14 cellular contexts compared by ENCODE assay signal in genomic region chr2:112301973-112302372, GRCh38. TPM values are rescaled to one million over a fixed set of nuclear protein-coding genes. Genes with fewer than 3 reads are reported as not detected.
A peak's percentile ranks its signal among the peaks of the same experiment; 100 is the strongest.
DNase-seq lines count a peak whose midpoint lies in the region; ATAC-seq and TF ChIP-seq lines count a peak whose summit lies in the region.
"Had no signal": no experiment of that assay in that cellular context is flagged by ENCODE, and none has a peak within 500 bp of the region (broad histone marks: within the 10 kb centered on the region; RNA-seq: fewer than 3 reads in every experiment).

No MANE protein-coding gene starts in this region.

- intact Hi-C loops in upper lobe of right lung (cut with DNase I) = no loop called here

- H3K4me3 Mint-ChIP-seq in HFFc6 = no peak overlapping the region
- H3K4me3 Mint-ChIP-seq: CD4-positive, alpha-beta memory T cell had no signal

- H3K4me3 ChIP-seq in ACC112 (ENCODE audit: low read depth, low read length) (no peak overlapping the region), brain microvascular endothelial cell (ENCODE audit: low read depth, low read length) (no peak overlapping the region), hepatocyte (no peak overlapping the region), thoracic aorta (no peak overlapping the region), upper lobe of right lung (no peak overlapping the region)
- H3K4me3 ChIP-seq: GM12878, GM23248 had no signal

- no peak for DNase-seq in brain microvascular endothelial cell
- DNase-seq in hepatocyte (ENCODE audit: low spot score) = no peak
- DNase-seq in thoracic aorta (ENCODE audit: low spot score) = no peak
- DNase-seq in upper lobe of right lung = no peak
- DNase-seq in HFFc6 = no peak
- DNase-seq: BE2C; CD4-positive, alpha-beta memory T cell; DMS79; GM23248; H7 had no signal

- H3K9me3 ChIP-seq in hepatocyte (ENCODE audit: low read depth) (no peaks in the 10 kb centered on the region), thoracic aorta (no peaks in the 10 kb centered on the region), upper lobe of right lung (no peaks in the 10 kb centered on the region)
- H3K9me3 ChIP-seq: BE2C had no signal

- H3K36me3 ChIP-seq in ACC112 (ENCODE audit: insufficient read depth, low read length) = peaks cover 15% of the 10 kb centered on the region
- no peaks in the 10 kb centered on the region for H3K36me3 ChIP-seq in brain microvascular endothelial cell (replicated peaks)
- no peaks in the 10 kb centered on the region for H3K36me3 ChIP-seq in hepatocyte (replicated peaks; ENCODE audit: insufficient read depth, low read depth)
- H3K36me3 ChIP-seq in thoracic aorta = no peaks in the 10 kb centered on the region
- peaks cover 6% of the 10 kb centered on the region for H3K36me3 ChIP-seq in upper lobe of right lung
- H3K36me3 ChIP-seq: BE2C had no signal

- H3K27me3 Mint-ChIP-seq in HFFc6 (ENCODE audit: insufficient read depth) = no peaks in the 10 kb centered on the region
- H3K27me3 Mint-ChIP-seq: CD4-positive, alpha-beta memory T cell had no signal

- no peak overlapping the region for H3K27ac Mint-ChIP-seq in HFFc6

- H4K20me1 ChIP-seq in hepatocyte (ENCODE audit: insufficient read depth, poor library complexity, severe bottlenecking) = no peaks in the 10 kb centered on the region

- H3K9me3 Mint-ChIP-seq in HFFc6 = no peaks in the 10 kb centered on the region
- H3K9me3 Mint-ChIP-seq: CD4-positive, alpha-beta memory T cell had no signal

- in situ Hi-C loops in brain microvascular endothelial cell (cut with HindIII; ENCODE audit: low pct_ligation_motif_present, low sequenced_read_pairs) = no loop called here

- ATAC-seq in thoracic aorta (ENCODE audit: insufficient number of reproducible peaks, low FRiP score, low read depth) (no peak), upper lobe of right lung (no peak), GM21360 (IDR thresholded peaks at IDR 0.05; ENCODE audit: unreplicated experiment) (no peak)
- ATAC-seq: GM12878 had no signal

- peak overlapping the region; percentile 41 for H3K27ac ChIP-seq in ACC112 (ENCODE audit: low read depth, low read length)
- H3K27ac ChIP-seq in brain microvascular endothelial cell = peak overlapping the region; percentile 82
- peak overlapping the region; percentile 2 for H3K27ac ChIP-seq in hepatocyte
- peak overlapping the region; percentile 7 to 80 for H3K27ac ChIP-seq in thoracic aorta
- H3K27ac ChIP-seq in upper lobe of right lung = no peak overlapping the region
- H3K27ac ChIP-seq: C4-2B, GM23248 had no signal

- no peaks in the 10 kb centered on the region for H3K9me2 ChIP-seq in hepatocyte (replicated peaks; ENCODE audit: insufficient read depth)

- H3K4me1 ChIP-seq in ACC112 (ENCODE audit: control insufficient read depth, insufficient read depth, low read length, unreplicated experiment) = peaks cover 21% of the 10 kb centered on the region
- H3K4me1 ChIP-seq in hepatocyte (ENCODE audit: insufficient read depth) = no peaks in the 10 kb centered on the region
- H3K4me1 ChIP-seq in thoracic aorta (ENCODE audit: control insufficient read depth in 1 of 2, low read depth in 2 of 2) = peaks cover 24 to 55% of the 10 kb centered on the region in 2 donors
- H3K4me1 ChIP-seq in upper lobe of right lung = no peaks in the 10 kb centered on the region
- H3K4me1 ChIP-seq: BE2C had no signal

- no peak overlapping the region for H2AFZ ChIP-seq in ACC112 (ENCODE audit: low read length, unreplicated experiment)
- H2AFZ ChIP-seq in hepatocyte = no peak overlapping the region
- H2AFZ ChIP-seq: GM23248 had no signal

- H3K36me3 Mint-ChIP-seq in HFFc6 (ENCODE audit: low read depth) = peaks cover 6% of the 10 kb centered on the region

- H3K79me2 ChIP-seq in ACC112 (ENCODE audit: control insufficient read depth, insufficient read depth, low read length, unreplicated experiment) = no peaks in the 10 kb centered on the region
- no peaks in the 10 kb centered on the region for H3K79me2 ChIP-seq in hepatocyte

- peaks cover 27% of the 10 kb centered on the region for H3K4me1 Mint-ChIP-seq in HFFc6 (ENCODE audit: low read depth)

- no peak for TF ChIP-seq CTCF in brain microvascular endothelial cell (IDR thresholded peaks at IDR 0.05; ENCODE audit: low read depth, low read length, missing control alignments)
- no peak for TF ChIP-seq CTCF in hepatocyte (IDR thresholded peaks at IDR 0.05; ENCODE audit: poor library complexity)
- TF ChIP-seq CTCF in thoracic aorta (IDR thresholded peaks at IDR 0.05) = no peak
- no peak for TF ChIP-seq CTCF in upper lobe of right lung (IDR thresholded peaks at IDR 0.05)
- TF ChIP-seq CTCF in HFFc6 (IDR thresholded peaks at IDR 0.05) = no peak

- H3K4me2 ChIP-seq in hepatocyte = peak overlapping the region; percentile 9

- H3K27me3 ChIP-seq in ACC112 (ENCODE audit: insufficient read depth, low read length) = no peaks in the 10 kb centered on the region
- H3K27me3 ChIP-seq in brain microvascular endothelial cell (replicated peaks) = no peaks in the 10 kb centered on the region
- no peaks in the 10 kb centered on the region for H3K27me3 ChIP-seq in hepatocyte
- H3K27me3 ChIP-seq in thoracic aorta (replicated peaks; ENCODE audit: insufficient read depth) = no peaks in the 10 kb centered on the region
- H3K27me3 ChIP-seq in upper lobe of right lung = no peaks in the 10 kb centered on the region
- H3K27me3 ChIP-seq: BE2C had no signal

RNA-seq across cellular contexts. Expression of gene ZC3H6, which starts 26.6 kb away (rescaled TPM):
- total RNA-seq in hepatocyte = 3.7 and 4.5 TPM in 2 replicates
- 1.5 and 1.9 TPM in 2 replicates for polyA plus RNA-seq in hepatocyte
- total RNA-seq in thoracic aorta = 10 to 100 TPM in 1 of 2 donors, 1 to 10 TPM in 1; 6.9 to 10.6 TPM
- 16.6 TPM for total RNA-seq in upper lobe of right lung
- total RNA-seq in HFFc6 (2021; fragmentation: NEBNext Ultra II Directional; extraction: Animal tissue kit (Norgen Biotek cat#: 25700)) = 1 to 10 TPM; 3.8 to 6.1 (median 5.0) TPM

RNA-seq across cellular contexts. Expression of gene ZC3H8, which starts 47.1 kb away (rescaled TPM):
- total RNA-seq in hepatocyte = 7.4 and 17.5 TPM in 2 replicates
- polyA plus RNA-seq in hepatocyte = 13.6 and 15.2 TPM in 2 replicates
- 1 to 10 TPM; 2.4 to 5.3 TPM for total RNA-seq in thoracic aorta
- total RNA-seq in upper lobe of right lung = 5.2 TPM
- total RNA-seq in HFFc6 (2021; fragmentation: NEBNext Ultra II Directional; extraction: Animal tissue kit (Norgen Biotek cat#: 25700)) = 1 to 10 TPM; 1.9 to 4.3 (median 3.4) TPM
